ENCODE assay signal across 24 cellular contexts in genomic region chr11:79931692-79932091, GRCh38.
"Had no signal": no experiment of that assay in that cellular context is flagged by ENCODE, and none has a peak within 500 bp of the region (broad histone marks: within the 10 kb centered on the region; RNA-seq: fewer than 3 reads in every experiment).

No MANE protein-coding gene starts in this region.

- H3K27ac ChIP-seq: adrenal gland, breast epithelium, PC-9 had no signal

- ATAC-seq: activated CD8-positive, alpha-beta T cell treated with anti-CD3 and anti-CD28 coated beads for 36 hours; T-cell had no signal

- DNase-seq: activated CD4-positive, alpha-beta T cell treated with anti-CD3 and anti-CD28 coated beads, Interleukin-2, amount 50 U/mL, for 1 hour; activated CD4-positive, CD25-positive, alpha-beta regulatory T cell; activated CD8-positive, alpha-beta memory T cell treated with anti-CD3 and anti-CD28 coated beads, Interleukin-2, amount 50 U/mL, for 4 hours; activated CD8-positive, alpha-beta T cell treated with anti-CD3 and anti-CD28 coated beads for 36 hours; activated naive CD4-positive, alpha-beta T cell treated with anti-CD3 and anti-CD28 coated beads, Interleukin-2, amount 50 U/mL, for 16 hours; activated naive CD8-positive, alpha-beta T cell treated with anti-CD3 and anti-CD28 coated beads, Interleukin-2, amount 10 ng/mL, durations not matched to agents 7 days and 5 days; adrenal gland; aorta; caudate nucleus; MM.1S; NCI-H1105; NCI-H1436; NCI-H1694 treated with DMSO at 0.1 percent for 48 hours; NCI-H2029 treated with DMSO at 0.1 percent for 48 hours; NCI-H446 treated with DMSO at 0.1 percent for 48 hours; NCI-H524 treated with DMSO at 0.1 percent for 48 hours; NCI-H774; PC-9; SIG-M5; T-cell; T-helper 2 cell; T1000 had no signal

- H3K4me1 ChIP-seq: adrenal gland, breast epithelium had no signal

- H3K9me3 ChIP-seq: adrenal gland, breast epithelium had no signal

- H3K36me3 ChIP-seq: adrenal gland, breast epithelium had no signal

- H3K27me3 ChIP-seq: adrenal gland, breast epithelium had no signal

- FAIRE-seq: TTC549 had no signal

- H3K4me3 ChIP-seq: adrenal gland, breast epithelium, PC-9 had no signal
